ENCODE assay signal across 8 cellular contexts in genomic region chr12:12582895-12583303, GRCh38. TPM values are rescaled to one million over a fixed set of nuclear protein-coding genes. Genes with fewer than 3 reads are reported as not detected.
DNase-seq lines count a peak whose midpoint lies in the region; ATAC-seq and TF ChIP-seq lines count a peak whose summit lies in the region.

No MANE protein-coding gene starts in this region.

- H3K27ac ChIP-seq in vagina, result no peak overlapping the region

- H3K9me3 ChIP-seq in vagina, result no peaks in the 10 kb centered on the region

- no peak for TF ChIP-seq POLR2A in vagina (IDR thresholded peaks at IDR 0.05)

- no peaks in the 10 kb centered on the region for H3K27me3 ChIP-seq in vagina

- peaks cover 4% of the 10 kb centered on the region for H3K4me1 ChIP-seq in vagina

- H3K4me3 ChIP-seq in vagina, result no peak overlapping the region

- no peaks in the 10 kb centered on the region for H3K36me3 ChIP-seq in vagina

- peak; percentile 76 for DNase-seq in SIG-M5 treated with dmso at 0.1 percent for 504 hours (lab: John Stamatoyannopoulos, UW; ENCODE audit: unreplicated experiment)
- DNase-seq in SIG-M5 (lab: John Stamatoyannopoulos, UW), result no peak
- DNase-seq in activated CD4-positive, alpha-beta T cell treated with anti-CD3 and anti-CD28 coated beads, Interleukin-2, amount 50 U/mL, for 48 hours, result peak; percentile 52 to 72
- peak; percentile 76 for DNase-seq in renal cortical epithelial cell (ENCODE audit: low read depth)
- DNase-seq in OCI-M2 (lab: John Stamatoyannopoulos, UW; ENCODE audit: unreplicated experiment), result no peak
- no peak for DNase-seq in vagina (ENCODE audit: extremely low spot score in 2 of 2)
- no peak for DNase-seq in T-helper 9 cell

- intact Hi-C loops in vagina (cut with DNase I), result no loop called here

- TF ChIP-seq CTCF in vagina (IDR thresholded peaks at IDR 0.05), result no peak

- ATAC-seq in HG02973 (IDR thresholded peaks at IDR 0.05; ENCODE audit: unreplicated experiment), result peak; percentile 91

RNA-seq across cellular contexts. Expression of gene DUSP16, which starts 20.2 kb away (rescaled TPM):
- total RNA-seq in renal cortical epithelial cell (22.4 and 24.7 TPM in 2 replicates), vagina (30.9 TPM)

RNA-seq across cellular contexts. Expression of gene CREBL2, which starts 28.8 kb away (rescaled TPM):
- total RNA-seq in renal cortical epithelial cell (24.5 and 39.4 TPM in 2 replicates), vagina (29.0 TPM)

Comparison
In these comparisons a context has a peak if more than half of its experiments do, and no peak if none do; other contexts are left out.
1. DNase-seq: peak in SIG-M5 treated with dmso at 0.1 percent for 504 hours (single experiment), activated CD4-positive, alpha-beta T cell treated with anti-CD3 and anti-CD28 coated beads, Interleukin-2, amount 50 U/mL, for 48 hours (2 of 2) and renal cortical epithelial cell (single experiment); none in SIG-M5 (single experiment), OCI-M2 (single experiment), vagina (0 of 2) and T-helper 9 cell (single experiment).